In the genomic region with DNA sequence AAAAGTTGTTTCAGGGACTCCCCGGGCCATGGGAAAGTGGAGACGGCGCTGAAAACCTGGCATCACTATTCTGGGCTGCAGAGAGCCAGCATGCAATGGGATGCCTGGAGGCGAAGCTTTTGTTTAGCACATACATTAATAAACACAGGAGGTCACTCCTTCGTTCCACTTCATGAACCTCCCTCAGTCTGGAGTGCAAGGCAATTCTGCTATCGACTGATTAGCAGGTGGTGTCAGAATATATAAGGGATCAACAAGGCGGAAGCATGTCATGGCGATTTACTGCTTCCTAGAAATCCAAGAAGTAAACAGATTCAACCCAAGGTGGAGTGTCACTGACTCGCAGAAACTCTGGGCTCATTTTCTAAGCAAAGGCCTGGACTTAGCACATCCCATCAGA, we compare ENCODE assay signal across 22 cellular contexts.
"Had no signal": no experiment of that assay in that cellular context is flagged by ENCODE, and none has a peak within 500 bp of the region (broad histone marks: within the 10 kb centered on the region; RNA-seq: fewer than 3 reads in every experiment).

No MANE protein-coding gene starts in this region.

- DNase-seq: activated CD4-positive, alpha-beta T cell treated with anti-CD3 and anti-CD28 coated beads for 36 hours; activated CD4-positive, alpha-beta T cell treated with anti-CD3 and anti-CD28 coated beads, Interleukin-2, amount 50 U/mL, for 48 hours; amygdala; caudate nucleus; dorsolateral prefrontal cortex; hypothalamus; islet precursor cell; left lung; midbrain; pancreas; right lobe of liver; SK-N-SH; small intestine; stimulated activated CD4-positive, alpha-beta T cell treated with anti-CD3 and anti-CD28 coated beads, Interleukin-15, amount 100 ng/mL, for 24 hours; stimulated activated CD4-positive, alpha-beta T cell treated with anti-CD3 and anti-CD28 coated beads, Interleukin-2, amount 100 ng/mL, for 48 hours; testis had no signal

- H3K9ac ChIP-seq: SK-N-SH had no signal

- H3K27me3 ChIP-seq: dorsolateral prefrontal cortex, left lung, pancreas, right lobe of liver, testis had no signal

- FAIRE-seq: colon, frontal cortex, pancreas, small intestine, TTC549 had no signal

- H3K27ac Mint-ChIP-seq: activated CD4-positive, alpha-beta T cell treated with anti-CD3 and anti-CD28 coated beads for 36 hours; activated naive CD8-positive, alpha-beta T cell; T-helper 2 cell treated with Interferon-gamma antibody and Interleukin-4, amounts not matched to agents 5 μg/mL and 100 μg/mL, for 36 hours; type B pancreatic cell had no signal

- H3K9me3 Mint-ChIP-seq: T-helper 2 cell treated with Interferon-gamma antibody and Interleukin-4, amounts not matched to agents 5 μg/mL and 100 μg/mL, for 36 hours; type B pancreatic cell had no signal

- H3K27ac ChIP-seq: dorsolateral prefrontal cortex, left lung, pancreas, right lobe of liver, testis had no signal

- H3K4me3 ChIP-seq: dorsolateral prefrontal cortex, left lung, pancreas, right lobe of liver, testis had no signal

- H3K27me3 Mint-ChIP-seq: activated CD4-positive, alpha-beta T cell treated with anti-CD3 and anti-CD28 coated beads for 36 hours; activated naive CD8-positive, alpha-beta T cell; type B pancreatic cell had no signal

- H3K4me3 Mint-ChIP-seq: activated CD4-positive, alpha-beta T cell treated with anti-CD3 and anti-CD28 coated beads for 36 hours; activated naive CD8-positive, alpha-beta T cell; T-helper 2 cell treated with Interferon-gamma antibody and Interleukin-4, amounts not matched to agents 5 μg/mL and 100 μg/mL, for 36 hours; type B pancreatic cell had no signal

- ATAC-seq: activated CD4-positive, alpha-beta T cell treated with anti-CD3 and anti-CD28 coated beads for 36 hours; pancreas; right lobe of liver had no signal

- H3K9me3 ChIP-seq: left lung, pancreas, right lobe of liver, SK-N-SH, testis had no signal

- H3K4me2 ChIP-seq: SK-N-SH had no signal
